ENCODE assay signal across 1 cellular context in genomic region chr13:100088648-100089601, GRCh38.
TF ChIP-seq lines count a peak whose summit lies in the region.

A gene with protein sequence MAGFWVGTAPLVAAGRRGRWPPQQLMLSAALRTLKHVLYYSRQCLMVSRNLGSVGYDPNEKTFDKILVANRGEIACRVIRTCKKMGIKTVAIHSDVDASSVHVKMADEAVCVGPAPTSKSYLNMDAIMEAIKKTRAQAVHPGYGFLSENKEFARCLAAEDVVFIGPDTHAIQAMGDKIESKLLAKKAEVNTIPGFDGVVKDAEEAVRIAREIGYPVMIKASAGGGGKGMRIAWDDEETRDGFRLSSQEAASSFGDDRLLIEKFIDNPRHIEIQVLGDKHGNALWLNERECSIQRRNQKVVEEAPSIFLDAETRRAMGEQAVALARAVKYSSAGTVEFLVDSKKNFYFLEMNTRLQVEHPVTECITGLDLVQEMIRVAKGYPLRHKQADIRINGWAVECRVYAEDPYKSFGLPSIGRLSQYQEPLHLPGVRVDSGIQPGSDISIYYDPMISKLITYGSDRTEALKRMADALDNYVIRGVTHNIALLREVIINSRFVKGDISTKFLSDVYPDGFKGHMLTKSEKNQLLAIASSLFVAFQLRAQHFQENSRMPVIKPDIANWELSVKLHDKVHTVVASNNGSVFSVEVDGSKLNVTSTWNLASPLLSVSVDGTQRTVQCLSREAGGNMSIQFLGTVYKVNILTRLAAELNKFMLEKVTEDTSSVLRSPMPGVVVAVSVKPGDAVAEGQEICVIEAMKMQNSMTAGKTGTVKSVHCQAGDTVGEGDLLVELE (plus strand): TSS chr13:100089093. CDS start chr13:100089121, 28 bp downstream.

TF ChIP-seq in HepG2, 621 proteins besides CTCF, POLR2A, EP300 and RAD21 (continued from another document and continues in another):
- TF ChIP-seq, protein P1, sequence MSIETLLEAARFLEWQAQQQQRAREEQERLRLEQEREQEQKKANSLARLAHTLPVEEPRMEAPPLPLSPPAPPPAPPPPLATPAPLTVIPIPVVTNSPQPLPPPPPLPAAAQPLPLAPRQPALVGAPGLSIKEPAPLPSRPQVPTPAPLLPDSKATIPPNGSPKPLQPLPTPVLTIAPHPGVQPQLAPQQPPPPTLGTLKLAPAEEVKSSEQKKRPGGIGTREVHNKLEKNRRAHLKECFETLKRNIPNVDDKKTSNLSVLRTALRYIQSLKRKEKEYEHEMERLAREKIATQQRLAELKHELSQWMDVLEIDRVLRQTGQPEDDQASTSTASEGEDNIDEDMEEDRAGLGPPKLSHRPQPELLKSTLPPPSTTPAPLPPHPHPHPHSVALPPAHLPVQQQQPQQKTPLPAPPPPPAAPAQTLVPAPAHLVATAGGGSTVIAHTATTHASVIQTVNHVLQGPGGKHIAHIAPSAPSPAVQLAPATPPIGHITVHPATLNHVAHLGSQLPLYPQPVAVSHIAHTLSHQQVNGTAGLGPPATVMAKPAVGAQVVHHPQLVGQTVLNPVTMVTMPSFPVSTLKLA (IDR thresholded peaks at IDR 0.05), result peak; percentile 36
- no peak; the same call in 1 of the 2 replicates for TF ChIP-seq ZNF670 (CRISPR knock-in tag; IDR thresholded peaks at IDR 0.05; ENCODE audit: borderline replicate concordance)
- peak; percentile 34; the same call in 1 of the 2 replicates for TF ChIP-seq PITX1 (CRISPR knock-in tag; IDR thresholded peaks at IDR 0.05)
- TF ChIP-seq CCDC6 (CRISPR knock-in tag; IDR thresholded peaks at IDR 0.05), result peak; percentile 54; the same call in 1 of the 2 replicates
- TF ChIP-seq, protein P2, sequence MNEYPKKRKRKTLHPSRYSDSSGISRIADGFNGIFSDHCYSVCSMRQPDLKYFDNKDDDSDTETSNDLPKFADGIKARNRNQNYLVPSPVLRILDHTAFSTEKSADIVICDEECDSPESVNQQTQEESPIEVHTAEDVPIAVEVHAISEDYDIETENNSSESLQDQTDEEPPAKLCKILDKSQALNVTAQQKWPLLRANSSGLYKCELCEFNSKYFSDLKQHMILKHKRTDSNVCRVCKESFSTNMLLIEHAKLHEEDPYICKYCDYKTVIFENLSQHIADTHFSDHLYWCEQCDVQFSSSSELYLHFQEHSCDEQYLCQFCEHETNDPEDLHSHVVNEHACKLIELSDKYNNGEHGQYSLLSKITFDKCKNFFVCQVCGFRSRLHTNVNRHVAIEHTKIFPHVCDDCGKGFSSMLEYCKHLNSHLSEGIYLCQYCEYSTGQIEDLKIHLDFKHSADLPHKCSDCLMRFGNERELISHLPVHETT (CRISPR knock-in tag; conservative IDR thresholded peaks at IDR 0.05), result peak; percentile 82; the same call in 1 of the 2 replicates
- TF ChIP-seq MIXL1 (CRISPR knock-in tag; IDR thresholded peaks at IDR 0.05), result 0 out of 2 replicates have a peak, but pooled peaks have one; percentile 35
- no peak for TF ChIP-seq ZNF354B (CRISPR knock-in tag; IDR thresholded peaks at IDR 0.05)
- no peak for TF ChIP-seq HNRNPK (IDR thresholded peaks at IDR 0.05; ENCODE audit: low read depth, low read length, poor library complexity, severe bottlenecking)
- no peak for TF ChIP-seq ZNF496 (CRISPR knock-in tag; IDR thresholded peaks at IDR 0.05; ENCODE audit: insufficient replicate concordance)
- 0 out of 2 replicates have a peak, but pooled peaks have one; percentile 62 for TF ChIP-seq MTF2 (CRISPR knock-in tag; IDR thresholded peaks at IDR 0.05; ENCODE audit: borderline replicate concordance)
- no peak for TF ChIP-seq SRF (IDR thresholded peaks at IDR 0.05; ENCODE audit: low read depth, low read length)
- TF ChIP-seq ZBTB4 (CRISPR knock-in tag; IDR thresholded peaks at IDR 0.05; ENCODE audit: borderline replicate concordance), result no peak
- TF ChIP-seq ZEB1 (IDR thresholded peaks at IDR 0.05; ENCODE audit: insufficient replicate concordance, low read depth), result peak; percentile 22
- TF ChIP-seq SNAPC2 (CRISPR knock-in tag; IDR thresholded peaks at IDR 0.05), result no peak
- TF ChIP-seq, protein P3, sequence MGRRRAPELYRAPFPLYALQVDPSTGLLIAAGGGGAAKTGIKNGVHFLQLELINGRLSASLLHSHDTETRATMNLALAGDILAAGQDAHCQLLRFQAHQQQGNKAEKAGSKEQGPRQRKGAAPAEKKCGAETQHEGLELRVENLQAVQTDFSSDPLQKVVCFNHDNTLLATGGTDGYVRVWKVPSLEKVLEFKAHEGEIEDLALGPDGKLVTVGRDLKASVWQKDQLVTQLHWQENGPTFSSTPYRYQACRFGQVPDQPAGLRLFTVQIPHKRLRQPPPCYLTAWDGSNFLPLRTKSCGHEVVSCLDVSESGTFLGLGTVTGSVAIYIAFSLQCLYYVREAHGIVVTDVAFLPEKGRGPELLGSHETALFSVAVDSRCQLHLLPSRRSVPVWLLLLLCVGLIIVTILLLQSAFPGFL (CRISPR knock-in tag; IDR thresholded peaks at IDR 0.05), result no peak
- peak; percentile 54; the same call in 1 of the 2 replicates for TF ChIP-seq ZC3H13 (CRISPR knock-in tag; IDR thresholded peaks at IDR 0.05)
- peak; percentile 95 for TF ChIP-seq ZNF275 (CRISPR knock-in tag; IDR thresholded peaks at IDR 0.05; ENCODE audit: borderline replicate concordance)
- TF ChIP-seq MXI1 (IDR thresholded peaks at IDR 0.05; ENCODE audit: borderline replicate concordance, low read depth, low read length), result peak; percentile 83; the same call in 1 of the 3 replicates
- TF ChIP-seq ZNF292 (CRISPR knock-in tag; IDR thresholded peaks at IDR 0.05; ENCODE audit: borderline replicate concordance, low read depth), result peak; percentile 95; the same call in 1 of the 2 replicates
- no peak; the same call in 1 of the 2 replicates for TF ChIP-seq MEF2D (CRISPR knock-in tag; IDR thresholded peaks at IDR 0.05)
- peak; percentile 91 for TF ChIP-seq YY1 (IDR thresholded peaks at IDR 0.05; ENCODE audit: insufficient read depth, insufficient replicate concordance, low read depth, low read length)
- peak; percentile 93 for TF ChIP-seq ZNF543 (CRISPR knock-in tag; IDR thresholded peaks at IDR 0.05)
- TF ChIP-seq AHR (CRISPR knock-in tag; IDR thresholded peaks at IDR 0.05), result no peak
- TF ChIP-seq, protein P4, sequence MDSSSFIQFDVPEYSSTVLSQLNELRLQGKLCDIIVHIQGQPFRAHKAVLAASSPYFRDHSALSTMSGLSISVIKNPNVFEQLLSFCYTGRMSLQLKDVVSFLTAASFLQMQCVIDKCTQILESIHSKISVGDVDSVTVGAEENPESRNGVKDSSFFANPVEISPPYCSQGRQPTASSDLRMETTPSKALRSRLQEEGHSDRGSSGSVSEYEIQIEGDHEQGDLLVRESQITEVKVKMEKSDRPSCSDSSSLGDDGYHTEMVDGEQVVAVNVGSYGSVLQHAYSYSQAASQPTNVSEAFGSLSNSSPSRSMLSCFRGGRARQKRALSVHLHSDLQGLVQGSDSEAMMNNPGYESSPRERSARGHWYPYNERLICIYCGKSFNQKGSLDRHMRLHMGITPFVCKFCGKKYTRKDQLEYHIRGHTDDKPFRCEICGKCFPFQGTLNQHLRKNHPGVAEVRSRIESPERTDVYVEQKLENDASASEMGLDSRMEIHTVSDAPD (CRISPR knock-in tag; IDR thresholded peaks at IDR 0.05), result no peak
- TF ChIP-seq FOXA1 (IDR thresholded peaks at IDR 0.05), result no peak
- TF ChIP-seq FOXA1 (CRISPR knock-in tag; IDR thresholded peaks at IDR 0.05), result no peak
- TF ChIP-seq, protein P5, sequence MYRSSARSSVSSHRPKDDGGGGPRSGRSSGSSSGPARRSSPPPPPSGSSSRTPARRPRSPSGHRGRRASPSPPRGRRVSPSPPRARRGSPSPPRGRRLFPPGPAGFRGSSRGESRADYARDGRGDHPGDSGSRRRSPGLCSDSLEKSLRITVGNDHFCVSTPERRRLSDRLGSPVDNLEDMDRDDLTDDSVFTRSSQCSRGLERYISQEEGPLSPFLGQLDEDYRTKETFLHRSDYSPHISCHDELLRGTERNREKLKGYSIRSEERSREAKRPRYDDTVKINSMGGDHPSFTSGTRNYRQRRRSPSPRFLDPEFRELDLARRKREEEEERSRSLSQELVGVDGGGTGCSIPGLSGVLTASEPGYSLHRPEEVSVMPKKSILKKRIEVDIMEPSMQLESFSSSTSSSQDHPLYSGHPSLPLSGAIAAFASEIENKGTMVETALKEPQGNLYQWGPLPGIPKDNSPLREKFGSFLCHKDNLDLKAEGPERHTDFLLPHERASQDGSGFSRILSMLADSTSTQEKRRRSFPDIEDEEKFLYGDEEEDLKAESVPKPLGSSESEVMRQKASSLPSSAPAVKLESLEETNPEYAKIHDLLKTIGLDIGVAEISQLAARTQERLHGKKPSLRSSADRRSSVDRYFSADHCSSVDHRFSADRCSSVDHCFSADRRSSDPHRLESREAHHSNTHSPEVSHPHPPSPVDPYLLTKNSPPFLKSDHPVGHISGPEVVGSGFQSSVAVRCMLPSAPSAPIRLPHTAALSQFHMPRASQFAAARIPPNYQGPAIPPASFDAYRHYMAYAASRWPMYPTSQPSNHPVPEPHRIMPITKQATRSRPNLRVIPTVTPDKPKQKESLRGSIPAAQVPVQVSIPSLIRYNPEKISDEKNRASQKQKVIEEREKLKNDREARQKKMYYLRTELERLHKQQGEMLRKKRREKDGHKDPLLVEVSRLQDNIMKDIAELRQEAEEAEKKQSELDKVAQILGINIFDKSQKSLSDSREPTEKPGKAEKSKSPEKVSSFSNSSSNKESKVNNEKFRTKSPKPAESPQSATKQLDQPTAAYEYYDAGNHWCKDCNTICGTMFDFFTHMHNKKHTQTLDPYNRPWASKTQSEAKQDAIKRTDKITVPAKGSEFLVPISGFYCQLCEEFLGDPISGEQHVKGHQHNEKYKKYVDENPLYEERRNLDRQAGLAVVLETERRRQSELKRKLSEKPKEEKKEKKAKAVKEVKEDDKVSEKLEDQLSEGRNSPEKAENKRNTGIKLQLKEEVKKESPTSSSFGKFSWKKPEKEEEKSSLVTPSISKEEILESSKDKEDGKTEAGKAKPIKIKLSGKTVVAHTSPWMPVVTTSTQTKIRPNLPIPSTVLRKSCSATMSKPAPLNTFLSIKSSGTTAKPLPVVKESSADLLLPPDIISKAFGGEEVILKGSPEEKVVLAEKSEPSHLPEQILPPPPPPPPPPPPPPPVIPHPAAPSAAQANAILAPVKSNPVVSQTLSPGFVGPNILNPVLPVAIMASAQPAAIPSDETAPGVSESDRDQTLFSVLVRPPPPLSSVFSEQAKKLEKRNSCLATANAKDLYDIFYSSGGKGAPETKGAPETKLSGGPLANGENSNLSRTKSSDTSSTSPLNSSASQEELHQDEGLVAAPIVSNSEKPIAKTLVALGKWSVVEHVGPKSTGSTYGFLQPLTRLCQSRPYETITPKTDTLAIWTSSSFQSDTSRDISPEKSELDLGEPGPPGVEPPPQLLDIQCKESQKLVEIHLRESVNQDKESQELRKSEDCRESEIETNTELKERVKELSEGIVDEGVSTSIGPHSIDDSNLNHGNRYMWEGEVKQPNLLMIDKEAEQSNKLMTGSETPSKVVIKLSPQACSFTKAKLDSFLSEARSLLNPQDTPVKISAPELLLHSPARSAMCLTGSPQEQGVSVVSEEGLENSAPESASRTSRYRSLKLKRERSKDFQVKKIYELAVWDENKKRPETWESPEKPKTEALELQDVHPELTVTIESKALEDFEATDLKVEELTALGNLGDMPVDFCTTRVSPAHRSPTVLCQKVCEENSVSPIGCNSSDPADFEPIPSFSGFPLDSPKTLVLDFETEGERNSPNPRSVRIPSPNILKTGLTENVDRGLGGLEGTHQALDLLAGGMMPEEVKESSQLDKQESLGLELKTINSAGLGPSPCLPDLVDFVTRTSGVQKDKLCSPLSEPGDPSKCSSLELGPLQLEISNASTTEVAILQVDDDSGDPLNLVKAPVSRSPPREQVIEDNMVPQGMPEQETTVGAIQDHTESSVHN (CRISPR knock-in tag; IDR thresholded peaks at IDR 0.05), result no peak
- peak; percentile 61; the same call in 1 of the 2 replicates for TF ChIP-seq ZBTB38 (CRISPR knock-in tag; IDR thresholded peaks at IDR 0.05)
- TF ChIP-seq PTBP1 (IDR thresholded peaks at IDR 0.05; ENCODE audit: low read depth, low read length, poor library complexity, severe bottlenecking), result no peak
- TF ChIP-seq, protein P6, sequence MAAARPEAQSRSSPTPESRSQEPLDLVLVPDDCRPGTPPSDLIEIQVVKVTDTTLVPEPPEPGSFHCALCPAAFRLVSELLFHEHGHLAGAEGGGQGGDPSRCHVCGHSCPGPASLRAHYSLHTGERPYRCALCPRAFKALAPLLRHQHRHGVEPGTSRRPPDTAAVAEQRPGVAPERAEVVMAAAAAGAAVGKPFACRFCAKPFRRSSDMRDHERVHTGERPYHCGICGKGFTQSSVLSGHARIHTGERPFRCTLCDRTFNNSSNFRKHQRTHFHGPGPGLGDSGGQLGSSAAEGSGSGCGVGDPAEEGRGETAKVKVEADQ (CRISPR knock-in tag; IDR thresholded peaks at IDR 0.05; ENCODE audit: borderline replicate concordance), result no peak
- TF ChIP-seq ELF4 (CRISPR knock-in tag; IDR thresholded peaks at IDR 0.05; ENCODE audit: borderline replicate concordance), result peak; percentile 76; the same call in 1 of the 2 replicates
- TF ChIP-seq ZBTB14 (CRISPR knock-in tag; IDR thresholded peaks at IDR 0.05), result no peak; the same call in 1 of the 2 replicates
